9 cellular contexts compared by ENCODE assay signal in genomic region chr16:11632455-11632921, GRCh38. TPM values are rescaled to one million over a fixed set of nuclear protein-coding genes. Genes with fewer than 3 reads are reported as not detected.
DNase-seq lines count a peak whose midpoint lies in the region; ATAC-seq and TF ChIP-seq lines count a peak whose summit lies in the region.
"Had no signal": no experiment of that assay in that cellular context is flagged by ENCODE, and none has a peak within 500 bp of the region (broad histone marks: within the 10 kb centered on the region; RNA-seq: fewer than 3 reads in every experiment).

No MANE protein-coding gene starts in this region.

- H4K20me1 ChIP-seq in HCT116 (ENCODE audit: insufficient read depth), result no peaks in the 10 kb centered on the region

- H3K4me3 ChIP-seq in HCT116 (replicated peaks in 1 of 2; ENCODE audit: low read depth in 1 of 2, low read length in 2 of 2) (no peak overlapping the region), coronary artery (peak overlapping the region; percentile 43), liver (ENCODE audit: low read depth in 1 of 3, low read length in 3 of 3) (no peak overlapping the region)

- no peaks in the 10 kb centered on the region for H3K79me2 ChIP-seq in HCT116 (ENCODE audit: insufficient read depth, low read length)

- POLR2A ChIA-PET in HCT116 (lab: Charles Lee), result interaction anchor here (2.2 kb wide), 1 partner anchor 8 kb away, joined by 5 read pairs; no protein-coding TSS in a partner anchor
- POLR2A ChIA-PET in HEK293T (lab: Yijun Ruan, JAX), result no interaction called here

- TF ChIP-seq RAD21 in HCT116 (IDR thresholded peaks at IDR 0.05; ENCODE audit: low read depth) (no peak), liver (IDR thresholded peaks at IDR 0.05) (peak in 1 of 2 donors; percentile 31)

- BruUV-seq in HCT116 (replicated peaks; lab: Mats Ljungman, UMichigan), result no TSS peak

- no peaks in the 10 kb centered on the region for H3K9me3 ChIP-seq in HCT116 (ENCODE audit: control insufficient read depth in 1 of 2, insufficient read depth in 1 of 2, low read depth in 1 of 2, low read length in 2 of 2)
- H3K9me3 ChIP-seq in liver (ENCODE audit: control insufficient read depth in 4 of 4, low read length in 3 of 4), result no peaks in the 10 kb centered on the region

- peaks cover 19 to 42% of the 10 kb centered on the region in 2 experiments for H3K4me1 ChIP-seq in HCT116 (ENCODE audit: control insufficient read depth in 1 of 2, insufficient read depth in 2 of 2, low read length in 2 of 2)
- peaks cover 0 to 3% (median 0%) of the 10 kb centered on the region in 4 donors for H3K4me1 ChIP-seq in liver (ENCODE audit: control insufficient read depth in 4 of 4, insufficient read depth in 4 of 4, low read length in 3 of 4)

- no peaks in the 10 kb centered on the region for H3K36me3 ChIP-seq in HCT116 (ENCODE audit: control insufficient read depth in 1 of 2, insufficient read depth in 2 of 2, low read length in 2 of 2)
- H3K36me3 ChIP-seq in liver (ENCODE audit: control insufficient read depth in 4 of 4, insufficient read depth in 3 of 4, low read depth in 1 of 4, low read length in 3 of 4), result no peaks in the 10 kb centered on the region

- H3K4me2 ChIP-seq in HCT116 (ENCODE audit: low read length), result peak overlapping the region; percentile 46

- TF ChIP-seq POLR2A in HCT116 (IDR thresholded peaks at IDR 0.05; ENCODE audit: borderline replicate concordance, extremely low read depth, insufficient read depth, insufficient read length), result no peak

- no peak overlapping the region for H2AFZ ChIP-seq in HCT116 (ENCODE audit: low read depth, low read length, poor library complexity, severe bottlenecking)

- H3K27ac ChIP-seq in HCT116 (ENCODE audit: low read depth, low read length), result no peak overlapping the region
- H3K27ac ChIP-seq in coronary artery, result peak overlapping the region; percentile 76 to 92
- peak overlapping the region in 1 of 2 donors; percentile 20 for H3K27ac ChIP-seq in liver (ENCODE audit: low read depth in 1 of 2, low read length in 2 of 2)

- TF ChIP-seq CTCF in HCT116 (IDR thresholded peaks at IDR 0.05 in 2 of 3, conservative IDR thresholded peaks at IDR 0.05 in 1 of 3; ENCODE audit: borderline replicate concordance in 1 of 3, insufficient read depth in 1 of 3, low read depth in 2 of 3, low read length in 2 of 3) (no peak), coronary artery (IDR thresholded peaks at IDR 0.05) (no peak), liver (IDR thresholded peaks at IDR 0.05; ENCODE audit: low read depth, low read length, missing input control) (no peak)

- H3K27me3 ChIP-seq in HCT116 (ENCODE audit: insufficient read depth, low read length), result no peaks in the 10 kb centered on the region
- no peaks in the 10 kb centered on the region for H3K27me3 ChIP-seq in liver (ENCODE audit: control insufficient read depth in 4 of 4, insufficient read depth in 4 of 4, low read length in 3 of 4)

- no peaks in the 10 kb centered on the region for H3K9me2 ChIP-seq in HCT116 (ENCODE audit: insufficient read depth)

- CTCF ChIA-PET in HCT116 (lab: Charles Lee), result no interaction called here
- CTCF ChIA-PET in HEK293T (lab: Yijun Ruan, JAX), result interaction anchor here (0.7 to 1.1 kb wide), 3 partner anchors 9 to 223 kb away, joined by 3 to 5 read pairs (median 3); no protein-coding TSS in a partner anchor

- 76% methylated on average over 14 of the region's 14 CpGs for WGBS in liver

- RAD21 ChIA-PET in HCT116 (lab: Charles Lee; ENCODE audit: low non-redundant PET in 1 of 2, low total read pairs in 2 of 2, uncharacterized antibody in 2 of 2, unreplicated experiment in 2 of 2), result no interaction called here

- intact Hi-C loops in HCT116 (cut with micrococcal nuclease), result no loop called here

- ATAC-seq in HCT116 (peak; percentile 7; the same call in 1 of the 2 replicates), HG02884 (IDR thresholded peaks at IDR 0.05; ENCODE audit: unreplicated experiment) (no peak)

- H3K9ac ChIP-seq in HCT116 (ENCODE audit: low read length), result peak overlapping the region; percentile 20; the same call in 1 of the 2 replicates
- no peak overlapping the region for H3K9ac ChIP-seq in liver (ENCODE audit: low read depth in 1 of 2, low read length in 2 of 2)

- DNase-seq in HCT116 (ENCODE audit: low read depth, low spot score) (no peak), coronary artery (ENCODE audit: low spot score) (peak; percentile 87), stromal cell of bone marrow (ENCODE audit: low read depth) (peak; percentile 55), HEK293T (ENCODE audit: extremely low spot score) (no peak), NCI-H510A treated with DMSO at 0.1 percent for 48 hours (lab: John Stamatoyannopoulos, UW) (no peak), NCI-H1048 (lab: John Stamatoyannopoulos, UW) (no peak)
- DNase-seq: naive B cell had no signal

TF ChIP-seq in HCT116, 20 proteins besides CTCF, POLR2A, EP300 and RAD21:
- TF ChIP-seq SIN3A (IDR thresholded peaks at IDR 0.05; ENCODE audit: low read depth), result no peak
- peak; percentile 62; the same call in 1 of the 2 replicates for TF ChIP-seq EGR1 (IDR thresholded peaks at IDR 0.05; ENCODE audit: low read depth)
TF ChIP-seq in HCT116: peak in this region for 1.

TF ChIP-seq in liver, 16 proteins besides CTCF, POLR2A, EP300 and RAD21:
- peak; percentile 98 for TF ChIP-seq NR2F2 (IDR thresholded peaks at IDR 0.05)
- no peak for TF ChIP-seq HNF4A (conservative IDR thresholded peaks at IDR 0.05)
- peak in 1 of 2 donors; percentile 17 for TF ChIP-seq RXRA (IDR thresholded peaks at IDR 0.05)
- peak; percentile 50 for TF ChIP-seq SP1 (IDR thresholded peaks at IDR 0.05)
TF ChIP-seq in liver: peak in this region for 3.

TF ChIP-seq in HEK293T, 16 proteins besides CTCF, POLR2A, EP300 and RAD21:
- no peak for TF ChIP-seq FOXA1 (IDR thresholded peaks at IDR 0.05)
- no peak for TF ChIP-seq SUZ12 (IDR thresholded peaks at IDR 0.05)
- no peak for TF ChIP-seq NFRKB (IDR thresholded peaks at IDR 0.05)
- TF ChIP-seq TARDBP (IDR thresholded peaks at IDR 0.05), result no peak
- TF ChIP-seq LEF1 (IDR thresholded peaks at IDR 0.05; ENCODE audit: borderline replicate concordance), result no peak
- TF ChIP-seq ZNF384 (IDR thresholded peaks at IDR 0.05), result no peak
- TF ChIP-seq SP1 (IDR thresholded peaks at IDR 0.05), result no peak
- no peak for TF ChIP-seq ELF4 (IDR thresholded peaks at IDR 0.05)
- TF ChIP-seq L3MBTL2 (conservative IDR thresholded peaks at IDR 0.05), result no peak
- TF ChIP-seq CTBP1 (IDR thresholded peaks at IDR 0.05; ENCODE audit: borderline replicate concordance), result no peak
- no peak for TF ChIP-seq FOXM1 (IDR thresholded peaks at IDR 0.05; ENCODE audit: borderline replicate concordance)

RNA-seq across cellular contexts. Expression of gene SNN, which starts 35.8 kb away (rescaled TPM):
- total RNA-seq in HCT116 (2021; ENCODE audit: unreplicated experiment), result 12.2 TPM
- polyA plus RNA-seq in HCT116 (2012), result 9.8 and 11.3 TPM in 2 replicates
- 1 to 10 TPM; 5.7 to 6.2 TPM for total RNA-seq in liver
- polyA plus RNA-seq in liver, result 1 to 10 TPM; 2.5 to 5.0 TPM

RNA-seq across cellular contexts. Expression of gene LITAF, which starts 45.8 kb away (rescaled TPM):
- total RNA-seq in HCT116 (2021; ENCODE audit: unreplicated experiment), result 84.2 TPM
- 86.6 and 106 TPM in 2 replicates for polyA plus RNA-seq in HCT116 (2012)
- 10 to 100 TPM in 1 of 2 donors, 1 to 10 TPM in 1; 5.2 to 14.0 TPM for total RNA-seq in liver
- 10 to 100 TPM; 58.1 to 65.2 TPM for polyA plus RNA-seq in liver

Comparison
In these comparisons a context has a peak if more than half of its experiments do, and no peak if none do; other contexts are left out.
1. DNase-seq: peak in coronary artery (single experiment) and stromal cell of bone marrow (single experiment); none in HCT116 (single experiment), HEK293T (single experiment), NCI-H510A treated with DMSO at 0.1 percent for 48 hours (single experiment) and NCI-H1048 (single experiment).